1 cellular context compared by ENCODE assay signal in the genomic region with DNA sequence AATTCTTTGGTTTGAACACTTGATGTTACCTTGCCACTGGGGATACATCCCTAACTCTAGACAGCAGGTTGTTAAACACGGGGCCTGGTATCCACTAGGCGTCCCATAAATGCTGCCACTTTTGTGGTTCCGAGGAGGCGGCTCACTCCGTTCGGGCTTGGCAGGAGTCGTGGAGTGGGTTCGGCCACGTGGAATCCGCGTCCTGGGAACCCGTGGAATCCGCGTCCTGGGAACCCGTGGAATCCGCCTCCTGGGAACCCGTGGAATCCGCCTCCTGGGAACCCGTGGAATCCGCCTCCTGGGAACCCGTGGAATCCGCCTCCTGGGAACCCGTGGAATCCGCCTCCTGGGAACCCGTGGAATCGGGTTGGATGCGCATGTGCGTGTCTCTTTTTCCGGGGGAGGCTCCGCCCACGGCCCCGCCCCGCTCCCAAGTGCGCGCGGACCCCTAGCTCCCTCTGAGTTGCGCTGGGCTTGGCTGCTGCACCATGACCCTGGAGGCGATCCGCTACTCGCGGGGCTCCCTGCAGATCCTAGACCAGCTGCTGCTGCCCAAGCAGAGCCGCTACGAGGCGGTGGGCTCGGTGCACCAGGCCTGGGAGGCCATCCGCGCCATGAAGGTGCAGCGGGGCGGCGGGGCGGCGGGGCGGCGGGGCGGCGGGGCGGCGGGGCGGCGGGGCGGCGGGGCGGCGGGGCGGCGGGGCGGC.
TF ChIP-seq lines count a peak whose summit lies in the region.

MRI1 (plus strand) TSS at position 422 of the 707 bp plus-strand sequence; CDS start at position 489, 67 bp downstream.

TF ChIP-seq in HepG2, 621 proteins besides CTCF, POLR2A, EP300 and RAD21 (continued from another document and continues in another):
- TF ChIP-seq ZNF101 (CRISPR knock-in tag; IDR thresholded peaks at IDR 0.05; ENCODE audit: borderline replicate concordance, low read depth) = no peak
- no peak for TF ChIP-seq HOXA9 (CRISPR knock-in tag; IDR thresholded peaks at IDR 0.05; ENCODE audit: borderline replicate concordance)
- TF ChIP-seq, protein P1, sequence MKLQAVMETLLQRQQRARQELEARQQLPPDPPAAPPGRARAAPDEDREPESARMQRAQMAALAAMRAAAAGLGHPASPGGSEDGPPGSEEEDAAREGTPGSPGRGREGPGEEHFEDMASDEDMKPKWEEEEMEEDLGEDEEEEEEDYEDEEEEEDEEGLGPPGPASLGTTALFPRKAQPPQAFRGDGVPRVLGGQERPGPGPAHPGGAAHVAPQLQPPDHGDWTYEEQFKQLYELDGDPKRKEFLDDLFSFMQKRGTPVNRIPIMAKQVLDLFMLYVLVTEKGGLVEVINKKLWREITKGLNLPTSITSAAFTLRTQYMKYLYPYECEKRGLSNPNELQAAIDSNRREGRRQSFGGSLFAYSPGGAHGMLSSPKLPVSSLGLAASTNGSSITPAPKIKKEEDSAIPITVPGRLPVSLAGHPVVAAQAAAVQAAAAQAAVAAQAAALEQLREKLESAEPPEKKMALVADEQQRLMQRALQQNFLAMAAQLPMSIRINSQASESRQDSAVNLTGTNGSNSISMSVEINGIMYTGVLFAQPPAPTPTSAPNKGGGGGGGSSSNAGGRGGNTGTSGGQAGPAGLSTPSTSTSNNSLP (IDR thresholded peaks at IDR 0.05; ENCODE audit: low read depth, low read length) = no peak
- TF ChIP-seq ZNF766 (CRISPR knock-in tag; IDR thresholded peaks at IDR 0.05; ENCODE audit: borderline replicate concordance) = 0 out of 2 replicates have a peak, but pooled peaks have one; percentile 55
- TF ChIP-seq, protein P2, sequence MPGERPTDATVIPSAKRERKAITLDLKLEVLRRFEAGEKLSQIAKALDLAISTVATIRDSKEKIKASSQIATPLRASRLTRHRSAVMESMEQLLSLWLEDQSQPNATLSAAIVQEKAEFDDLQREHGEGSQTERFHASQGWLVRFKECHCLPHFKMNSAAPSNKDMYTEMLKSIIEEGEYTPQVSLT (CRISPR knock-in tag; IDR thresholded peaks at IDR 0.05; ENCODE audit: borderline replicate concordance, low read depth) = no peak
- TF ChIP-seq ZNF34 (CRISPR knock-in tag; IDR thresholded peaks at IDR 0.05; ENCODE audit: borderline replicate concordance) = no peak; the same call in 1 of the 2 replicates
- TF ChIP-seq, protein P3, sequence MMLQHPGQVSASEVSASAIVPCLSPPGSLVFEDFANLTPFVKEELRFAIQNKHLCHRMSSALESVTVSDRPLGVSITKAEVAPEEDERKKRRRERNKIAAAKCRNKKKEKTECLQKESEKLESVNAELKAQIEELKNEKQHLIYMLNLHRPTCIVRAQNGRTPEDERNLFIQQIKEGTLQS (CRISPR knock-in tag; IDR thresholded peaks at IDR 0.05) = no peak
- TF ChIP-seq ZNF782 (CRISPR knock-in tag; IDR thresholded peaks at IDR 0.05; ENCODE audit: borderline replicate concordance) = 0 out of 2 replicates have a peak, but pooled peaks have one; percentile 46
- TF ChIP-seq THRA (CRISPR knock-in tag; IDR thresholded peaks at IDR 0.05; ENCODE audit: borderline replicate concordance) = no peak
- 0 out of 2 replicates have a peak, but pooled peaks have one; percentile 44 for TF ChIP-seq PAX8 (CRISPR knock-in tag; IDR thresholded peaks at IDR 0.05; ENCODE audit: borderline replicate concordance)
- TF ChIP-seq U2AF2 (IDR thresholded peaks at IDR 0.05; ENCODE audit: low read depth, low read length) = no peak
- no peak for TF ChIP-seq CCAR2 (optimal IDR thresholded peaks at IDR 0.05; ENCODE audit: low read depth, low read length)
- peak; percentile 43; the same call in 1 of the 2 replicates for TF ChIP-seq YEATS4 (CRISPR knock-in tag; IDR thresholded peaks at IDR 0.05; ENCODE audit: borderline replicate concordance)
- TF ChIP-seq ZNF343 (CRISPR knock-in tag; IDR thresholded peaks at IDR 0.05) = 0 out of 2 replicates have a peak, but pooled peaks have one; percentile 54
- no peak for TF ChIP-seq MTF1 (CRISPR knock-in tag; IDR thresholded peaks at IDR 0.05)
- TF ChIP-seq CC2D1A (CRISPR knock-in tag; IDR thresholded peaks at IDR 0.05) = no peak
- no peak for TF ChIP-seq PHF20 (CRISPR knock-in tag; IDR thresholded peaks at IDR 0.05)
- no peak for TF ChIP-seq NAIF1 (CRISPR knock-in tag; IDR thresholded peaks at IDR 0.05; ENCODE audit: borderline replicate concordance)
- no peak for TF ChIP-seq ZMAT3 (CRISPR knock-in tag; conservative IDR thresholded peaks at IDR 0.05)
- TF ChIP-seq ZXDC (CRISPR knock-in tag; IDR thresholded peaks at IDR 0.05) = peak; percentile 87
- no peak; the same call in 1 of the 2 replicates for TF ChIP-seq ZNF850 (CRISPR knock-in tag; conservative IDR thresholded peaks at IDR 0.05)
- no peak for TF ChIP-seq GLMP (CRISPR knock-in tag; IDR thresholded peaks at IDR 0.05; ENCODE audit: borderline replicate concordance)
- no peak for TF ChIP-seq ZNF691 (CRISPR knock-in tag; IDR thresholded peaks at IDR 0.05; ENCODE audit: borderline replicate concordance, low read depth)
- no peak for TF ChIP-seq KLF16 (CRISPR knock-in tag; IDR thresholded peaks at IDR 0.05)
- peak; percentile 62 for TF ChIP-seq ZFY (CRISPR knock-in tag; IDR thresholded peaks at IDR 0.05)
- no peak for TF ChIP-seq GABPA (IDR thresholded peaks at IDR 0.05; ENCODE audit: low read depth, low read length)
- TF ChIP-seq GABPA (CRISPR knock-in tag; IDR thresholded peaks at IDR 0.05; ENCODE audit: low read depth) = peak; percentile 47; the same call in 1 of the 2 replicates
- no peak for TF ChIP-seq MXD3 (CRISPR knock-in tag; IDR thresholded peaks at IDR 0.05)
- TF ChIP-seq, protein P4, sequence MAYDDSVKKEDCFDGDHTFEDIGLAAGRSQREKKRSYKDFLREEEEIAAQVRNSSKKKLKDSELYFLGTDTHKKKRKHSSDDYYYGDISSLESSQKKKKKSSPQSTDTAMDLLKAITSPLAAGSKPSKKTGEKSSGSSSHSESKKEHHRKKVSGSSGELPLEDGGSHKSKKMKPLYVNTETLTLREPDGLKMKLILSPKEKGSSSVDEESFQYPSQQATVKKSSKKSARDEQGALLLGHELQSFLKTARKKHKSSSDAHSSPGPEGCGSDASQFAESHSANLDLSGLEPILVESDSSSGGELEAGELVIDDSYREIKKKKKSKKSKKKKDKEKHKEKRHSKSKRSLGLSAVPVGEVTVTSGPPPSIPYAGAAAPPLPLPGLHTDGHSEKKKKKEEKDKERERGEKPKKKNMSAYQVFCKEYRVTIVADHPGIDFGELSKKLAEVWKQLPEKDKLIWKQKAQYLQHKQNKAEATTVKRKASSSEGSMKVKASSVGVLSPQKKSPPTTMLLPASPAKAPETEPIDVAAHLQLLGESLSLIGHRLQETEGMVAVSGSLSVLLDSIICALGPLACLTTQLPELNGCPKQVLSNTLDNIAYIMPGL (CRISPR knock-in tag; IDR thresholded peaks at IDR 0.05; ENCODE audit: borderline replicate concordance in 1 of 2, low read depth in 1 of 2) = 0 out of 4 replicates have a peak, but pooled peaks of 1 of the 2 experiments have one; percentile 27
- no peak for TF ChIP-seq CBFB (CRISPR knock-in tag; IDR thresholded peaks at IDR 0.05)
- no peak for TF ChIP-seq DNMT1 (CRISPR knock-in tag; IDR thresholded peaks at IDR 0.05)
- 0 out of 2 replicates have a peak, but pooled peaks have one; percentile 16 for TF ChIP-seq ZNF609 (CRISPR knock-in tag; IDR thresholded peaks at IDR 0.05; ENCODE audit: borderline replicate concordance)
- TF ChIP-seq ELF3 (CRISPR knock-in tag; IDR thresholded peaks at IDR 0.05) = no peak
- no peak for TF ChIP-seq ZNF543 (CRISPR knock-in tag; IDR thresholded peaks at IDR 0.05)
- no peak for TF ChIP-seq NFKBIZ (CRISPR knock-in tag; IDR thresholded peaks at IDR 0.05)
- TF ChIP-seq RXRA (CRISPR knock-in tag; IDR thresholded peaks at IDR 0.05) = no peak
- TF ChIP-seq ZNF20 (CRISPR knock-in tag; IDR thresholded peaks at IDR 0.05) = no peak
- no peak for TF ChIP-seq ZIK1 (CRISPR knock-in tag; IDR thresholded peaks at IDR 0.05; ENCODE audit: borderline replicate concordance, low read depth)
- 0 out of 2 replicates have a peak, but pooled peaks have one; percentile 36 for TF ChIP-seq HNRNPL (IDR thresholded peaks at IDR 0.05; ENCODE audit: low read depth, low read length)
